Comparison of ENCODE assay signal across 16 cellular contexts in genomic region chr2:8433390-8433789, GRCh38.
DNase-seq lines count a peak whose midpoint lies in the region; ATAC-seq and TF ChIP-seq lines count a peak whose summit lies in the region.
"Had no signal": no experiment of that assay in that cellular context is flagged by ENCODE, and none has a peak within 500 bp of the region (broad histone marks: within the 10 kb centered on the region; RNA-seq: fewer than 3 reads in every experiment).

No MANE protein-coding gene starts in this region.

- H3K27me3 ChIP-seq in neutrophil = no peaks in the 10 kb centered on the region
- H3K27me3 ChIP-seq: sigmoid colon had no signal

- H3K9me3 ChIP-seq in KOPT-K1 (ENCODE audit: insufficient read depth, low read length, poor library complexity, severe bottlenecking) = no peaks in the 10 kb centered on the region
- no peaks in the 10 kb centered on the region for H3K9me3 ChIP-seq in neutrophil
- H3K9me3 ChIP-seq: sigmoid colon had no signal

- H3K4me3 ChIP-seq in neutrophil (ENCODE audit: low read depth in 1 of 2, low read length in 1 of 2) = no peak overlapping the region
- H3K4me3 ChIP-seq: sigmoid colon had no signal

- H3K4me1 Mint-ChIP-seq in activated T-cell treated with anti-CD3 and anti-CD28 coated beads, Interleukin-2, amount 50 U/mL, for 72 hours (ENCODE audit: low read depth) = peaks cover 12% of the 10 kb centered on the region
- peaks cover 20% of the 10 kb centered on the region for H3K4me1 Mint-ChIP-seq in activated T-cell treated with anti-CD3 and anti-CD28 coated beads, Interleukin-2, amount 50 U/mL, for 4 hours (ENCODE audit: low read depth)
- peaks cover 46% of the 10 kb centered on the region for H3K4me1 Mint-ChIP-seq in dendritic cell treated with granulocyte-macrophage colony-stimulating factor and Interleukin-4, amounts not matched to agents 40 ng/mL and 50 ng/mL, for 4 days (ENCODE audit: low read depth)

- ATAC-seq in activated T-cell treated with anti-CD3 and anti-CD28 coated beads, Interleukin-2, amount 50 U/mL, for 72 hours (replicated peaks in 1 of 2) = peak in 1 of 2 donors; percentile 23
- ATAC-seq in activated T-cell treated with anti-CD3 and anti-CD28 coated beads, Interleukin-2, amount 50 U/mL, for 4 hours = no peak
- no peak for ATAC-seq in GM19351 (IDR thresholded peaks at IDR 0.05; ENCODE audit: unreplicated experiment)

- intact Hi-C loops in dendritic cell treated with granulocyte-macrophage colony-stimulating factor and Interleukin-4, amounts not matched to agents 40 ng/mL and 50 ng/mL, for 4 days (cut with micrococcal nuclease) = no loop called here

- no peaks in the 10 kb centered on the region for H3K9me3 Mint-ChIP-seq in activated T-cell treated with anti-CD3 and anti-CD28 coated beads, Interleukin-2, amount 50 U/mL, for 72 hours
- no peaks in the 10 kb centered on the region for H3K9me3 Mint-ChIP-seq in activated T-cell treated with anti-CD3 and anti-CD28 coated beads, Interleukin-2, amount 50 U/mL, for 4 hours
- no peaks in the 10 kb centered on the region for H3K9me3 Mint-ChIP-seq in dendritic cell treated with granulocyte-macrophage colony-stimulating factor and Interleukin-4, amounts not matched to agents 40 ng/mL and 50 ng/mL, for 4 days

- no peaks in the 10 kb centered on the region for H3K27me3 Mint-ChIP-seq in activated T-cell treated with anti-CD3 and anti-CD28 coated beads, Interleukin-2, amount 50 U/mL, for 72 hours (ENCODE audit: low read depth)
- no peaks in the 10 kb centered on the region for H3K27me3 Mint-ChIP-seq in activated T-cell treated with anti-CD3 and anti-CD28 coated beads, Interleukin-2, amount 50 U/mL, for 4 hours (ENCODE audit: low read depth)
- no peaks in the 10 kb centered on the region for H3K27me3 Mint-ChIP-seq in dendritic cell treated with granulocyte-macrophage colony-stimulating factor and Interleukin-4, amounts not matched to agents 40 ng/mL and 50 ng/mL, for 4 days

- peak overlapping the region; percentile 50 to 51 for H3K4me3 Mint-ChIP-seq in activated T-cell treated with anti-CD3 and anti-CD28 coated beads, Interleukin-2, amount 50 U/mL, for 72 hours
- H3K4me3 Mint-ChIP-seq in activated T-cell treated with anti-CD3 and anti-CD28 coated beads, Interleukin-2, amount 50 U/mL, for 4 hours = no peak overlapping the region
- no peak overlapping the region for H3K4me3 Mint-ChIP-seq in dendritic cell treated with granulocyte-macrophage colony-stimulating factor and Interleukin-4, amounts not matched to agents 40 ng/mL and 50 ng/mL, for 4 days

- H3K4me1 ChIP-seq in neutrophil (ENCODE audit: control insufficient read depth in 1 of 2, insufficient read depth in 1 of 2, low read depth in 1 of 2, low read length in 1 of 2) = peaks cover 46 to 58% of the 10 kb centered on the region in 2 experiments

- no peak for DNase-seq in activated T-cell treated with anti-CD3 and anti-CD28 coated beads, Interleukin-2, amount 50 U/mL, for 72 hours
- no peak for DNase-seq in activated T-cell treated with anti-CD3 and anti-CD28 coated beads, Interleukin-2, amount 50 U/mL, for 4 hours
- DNase-seq in retina (no peak), NCI-H1092 (lab: John Stamatoyannopoulos, UW) (no peak)
- DNase-seq: activated B cell treated with CpG ODN at 0.5 μM for 24 hours; COR-L47; effector CD8-positive, alpha-beta T cell; IMR-90; NCI-H2081; NCI-H510A treated with DMSO at 0.1 percent for 48 hours; nucleus accumbens had no signal

- H3K27ac Mint-ChIP-seq in activated T-cell treated with anti-CD3 and anti-CD28 coated beads, Interleukin-2, amount 50 U/mL, for 72 hours = peak overlapping the region; percentile 75
- H3K27ac Mint-ChIP-seq in dendritic cell treated with granulocyte-macrophage colony-stimulating factor and Interleukin-4, amounts not matched to agents 40 ng/mL and 50 ng/mL, for 4 days = peak overlapping the region; percentile 55
- H3K27ac Mint-ChIP-seq: activated B cell treated with CpG ODN at 0.5 μM for 24 hours had no signal

- H3K36me3 Mint-ChIP-seq in activated T-cell treated with anti-CD3 and anti-CD28 coated beads, Interleukin-2, amount 50 U/mL, for 72 hours (ENCODE audit: insufficient read depth in 2 of 2) = peaks cover 0 to 2% of the 10 kb centered on the region in 2 donors
- H3K36me3 Mint-ChIP-seq in activated T-cell treated with anti-CD3 and anti-CD28 coated beads, Interleukin-2, amount 50 U/mL, for 4 hours (ENCODE audit: insufficient read depth) = no peaks in the 10 kb centered on the region
- no peaks in the 10 kb centered on the region for H3K36me3 Mint-ChIP-seq in dendritic cell treated with granulocyte-macrophage colony-stimulating factor and Interleukin-4, amounts not matched to agents 40 ng/mL and 50 ng/mL, for 4 days (ENCODE audit: low read depth)

- H3K36me3 ChIP-seq in KOPT-K1 (ENCODE audit: insufficient read depth, low read length) (no peaks in the 10 kb centered on the region), neutrophil (no peaks in the 10 kb centered on the region)
- H3K36me3 ChIP-seq: sigmoid colon had no signal

- H3K27ac ChIP-seq in KOPT-K1 (ENCODE audit: low read depth, low read length, poor library complexity, severe bottlenecking) (peak overlapping the region; percentile 30), neutrophil (peak overlapping the region; percentile 63)
- H3K27ac ChIP-seq: sigmoid colon had no signal

- TF ChIP-seq CTCF in neutrophil (IDR thresholded peaks at IDR 0.05) = no peak

Comparison
In these comparisons a context has a peak if more than half of its experiments do, and no peak if none do; other contexts are left out.
1. H3K4me3 Mint-ChIP-seq: peak in activated T-cell treated with anti-CD3 and anti-CD28 coated beads, Interleukin-2, amount 50 U/mL, for 72 hours (2 of 2); none in activated T-cell treated with anti-CD3 and anti-CD28 coated beads, Interleukin-2, amount 50 U/mL, for 4 hours (single experiment) and dendritic cell treated with granulocyte-macrophage colony-stimulating factor and Interleukin-4, amounts not matched to agents 40 ng/mL and 50 ng/mL, for 4 days (single experiment).